In genomic region chr22:31083923-31084810, GRCh38 we compare ENCODE assay signal across 8 cellular contexts. TPM values are rescaled to one million over a fixed set of nuclear protein-coding genes. Genes with fewer than 3 reads are reported as not detected.
DNase-seq lines count a peak whose midpoint lies in the region; ATAC-seq and TF ChIP-seq lines count a peak whose summit lies in the region.

No MANE protein-coding gene starts in this region.

- peak overlapping the region; percentile 91 for H3K4me3 ChIP-seq in GM12865 (ENCODE audit: low read depth, low read length)
- peak overlapping the region; percentile 48 to 68 (median 58) for H3K4me3 ChIP-seq in mammary epithelial cell (replicated peaks in 1 of 3; ENCODE audit: insufficient read depth in 1 of 3, low read depth in 2 of 3, low read length in 3 of 3)
- H3K4me3 ChIP-seq in mesenchymal stem cell (ENCODE audit: insufficient read depth in 1 of 2, low read depth in 1 of 2, low read length in 2 of 2) = peak overlapping the region; percentile 51 to 94
- H3K4me3 ChIP-seq in uterus = peak overlapping the region; percentile 85 to 98

- H3K79me1 ChIP-seq in mesenchymal stem cell (replicated peaks; ENCODE audit: low read length, poor library complexity, severe bottlenecking) = peaks cover 16% of the 10 kb centered on the region

- peak overlapping the region; percentile 59 for H4K8ac ChIP-seq in mesenchymal stem cell (ENCODE audit: low read length)

- no TSS peak for BruUV-seq in mammary epithelial cell (replicated peaks; lab: Mats Ljungman, UMichigan)

- H2BK120ac ChIP-seq in mesenchymal stem cell (ENCODE audit: low read depth, low read length) = no peak overlapping the region

- H3K9ac ChIP-seq in mammary epithelial cell (ENCODE audit: insufficient read depth, low read length) = peak overlapping the region; percentile 71
- peak overlapping the region; percentile 95 for H3K9ac ChIP-seq in mesenchymal stem cell (ENCODE audit: low read length)

- H2BK12ac ChIP-seq in mesenchymal stem cell (ENCODE audit: low read length in 2 of 2) = peak overlapping the region; percentile 11 to 21

- H3K27me3 ChIP-seq in mammary epithelial cell (ENCODE audit: insufficient read depth, low read length) (no peaks in the 10 kb centered on the region), mesenchymal stem cell (ENCODE audit: control insufficient read depth in 1 of 2, insufficient read depth in 1 of 2, low read length in 2 of 2) (no peaks in the 10 kb centered on the region), uterus (no peaks in the 10 kb centered on the region)

- intact Hi-C loops in mammary epithelial cell (cut with micrococcal nuclease) = loop anchor here (1.0 to 10.0 kb wide), 4 partner anchors 49 to 449 kb away; partner anchors contain the start of gene SLC35E4
- intact Hi-C loops in uterus (cut with DNase I; ENCODE audit: low total_unique reads) = loop anchor here (2.0 to 5.0 kb wide), 2 partner anchors 47 to 135 kb away; no protein-coding TSS in a partner anchor

- H4K91ac ChIP-seq in mesenchymal stem cell (ENCODE audit: low read length) = peak overlapping the region; percentile 88

- H3K9me3 ChIP-seq in KOPT-K1 (ENCODE audit: insufficient read depth, low read length, poor library complexity, severe bottlenecking) = no peaks in the 10 kb centered on the region
- H3K9me3 ChIP-seq in mammary epithelial cell (replicated peaks; ENCODE audit: insufficient read depth, low read length) = no peaks in the 10 kb centered on the region
- no peaks in the 10 kb centered on the region for H3K9me3 ChIP-seq in mesenchymal stem cell (ENCODE audit: control insufficient read depth, low read length)
- H3K9me3 ChIP-seq in uterus = no peaks in the 10 kb centered on the region

- CTCF ChIA-PET in mammary epithelial cell (lab: Charles Lee; ENCODE audit: low non-redundant PET) = interaction anchor here (0.5 to 1.7 kb wide), 7 partner anchors 23 to 1173 kb away, joined by 3 to 16 read pairs (median 4); partner anchors contain the start of gene SELENOM

- H3K79me2 ChIP-seq in mammary epithelial cell (ENCODE audit: insufficient read depth, low read length) = peaks cover 81% of the 10 kb centered on the region

- H3K36me3 ChIP-seq in KOPT-K1 (ENCODE audit: insufficient read depth, low read length) = peaks cover 14% of the 10 kb centered on the region; the same call in 1 of the 2 replicates
- peaks cover 17% of the 10 kb centered on the region for H3K36me3 ChIP-seq in mammary epithelial cell (ENCODE audit: insufficient read depth, low read length)
- peaks cover 37 to 46% of the 10 kb centered on the region in 2 experiments for H3K36me3 ChIP-seq in mesenchymal stem cell (ENCODE audit: control insufficient read depth in 1 of 2, insufficient read depth in 2 of 2, low read depth in 1 of 2, low read length in 2 of 2)
- no peaks in the 10 kb centered on the region for H3K36me3 ChIP-seq in uterus

- H3K4me2 ChIP-seq in mammary epithelial cell (ENCODE audit: insufficient read depth, low read depth, low read length) (peak overlapping the region; percentile 96), mesenchymal stem cell (ENCODE audit: low read length, poor library complexity, severe bottlenecking) (peak overlapping the region; percentile 54)

- H3K4me1 ChIP-seq in mammary epithelial cell (ENCODE audit: insufficient read depth, low read length) (peaks cover 50% of the 10 kb centered on the region), mesenchymal stem cell (ENCODE audit: control insufficient read depth, insufficient read depth, low read depth, low read length) (peaks cover 56% of the 10 kb centered on the region), uterus (peaks cover 0 to 4% of the 10 kb centered on the region in 2 donors)

- peaks cover 7% of the 10 kb centered on the region for H4K20me1 ChIP-seq in mammary epithelial cell (ENCODE audit: insufficient read depth, low read length)

- TF ChIP-seq CTCF in GM12865 (IDR thresholded peaks at IDR 0.05; ENCODE audit: insufficient read depth, low read depth, low read length, missing control alignments) = no peak
- no peak for TF ChIP-seq CTCF in mammary epithelial cell (conservative IDR thresholded peaks at IDR 0.05 in 1 of 2, IDR thresholded peaks at IDR 0.05 in 1 of 2; ENCODE audit: extremely low read depth in 1 of 2, insufficient read depth in 1 of 2, low read depth in 1 of 2, low read length in 2 of 2)
- TF ChIP-seq CTCF in uterus (IDR thresholded peaks at IDR 0.05) = no peak

- H3K27ac ChIP-seq in KOPT-K1 (ENCODE audit: low read depth, low read length, poor library complexity, severe bottlenecking) (peak overlapping the region; percentile 72), mammary epithelial cell (ENCODE audit: insufficient read depth, low read depth, low read length) (peak overlapping the region; percentile 56), mesenchymal stem cell (ENCODE audit: low read length, poor library complexity, severe bottlenecking) (peak overlapping the region; percentile 75), uterus (peak overlapping the region; percentile 96 to 98)

- peak overlapping the region; percentile 47 for H2AK5ac ChIP-seq in mesenchymal stem cell (ENCODE audit: low read length, severe bottlenecking)

- in situ Hi-C loops in mammary epithelial cell (cut with MboI; ENCODE audit: low sequenced_read_pairs in 2 of 2) = loop anchor here in 1 of 2 donors (25.0 kb wide), 1 partner anchor 322 kb away; no protein-coding TSS in a partner anchor

- H2BK15ac ChIP-seq in mesenchymal stem cell (ENCODE audit: low read depth, poor library complexity, severe bottlenecking) = no peak overlapping the region

- DNase-seq in GM12865 (ENCODE audit: low read depth) (peak; percentile 31), mammary epithelial cell (no peak), mesenchymal stem cell (no peak), uterus (no peak), T1000 (lab: John Stamatoyannopoulos, UW) (no peak)
- DNase-seq in stimulated activated CD4-positive, alpha-beta T cell treated with anti-CD3 and anti-CD28 coated beads, Interleukin-4, amount 100 ng/mL, for 24 hours = no peak

- H3K4ac ChIP-seq in mesenchymal stem cell (ENCODE audit: low read depth in 1 of 2, low read length in 2 of 2) = peak overlapping the region; percentile 42 to 71

- peak overlapping the region in 1 of 2 experiments; percentile 55 for H3K18ac ChIP-seq in mesenchymal stem cell (ENCODE audit: low read depth in 1 of 2, low read length in 2 of 2)

- TF ChIP-seq POLR2A in uterus (IDR thresholded peaks at IDR 0.05) = no peak

- no peak for ATAC-seq in GM21825 (IDR thresholded peaks at IDR 0.05; ENCODE audit: unreplicated experiment)

- H3K14ac ChIP-seq in mesenchymal stem cell (ENCODE audit: low read length in 2 of 2) = peak overlapping the region in 1 of 2 experiments; percentile 8

- H2AFZ ChIP-seq in mammary epithelial cell (ENCODE audit: low read depth, low read length) = peak overlapping the region; percentile 65
- no peak overlapping the region for H2AFZ ChIP-seq in mesenchymal stem cell (ENCODE audit: low read depth, low read length)

- H3K23ac ChIP-seq in mesenchymal stem cell (ENCODE audit: low read length in 2 of 2) = no peak overlapping the region

- H2BK5ac ChIP-seq in mesenchymal stem cell (ENCODE audit: low read depth, low read length, poor library complexity, severe bottlenecking) = peak overlapping the region; percentile 5

- dilution Hi-C loops in mammary epithelial cell (cut with HindIII; ENCODE audit: low sequenced_read_pairs) = loop anchor here (5.0 kb wide), 1 partner anchor 52 kb away; no protein-coding TSS in a partner anchor

- 7% methylated on average over 12 of the region's 18 CpGs for WGBS in mammary epithelial cell (ENCODE audit: low coverage, missing lambda C conversion rate)
- 37% methylated on average over 18 of the region's 18 CpGs for WGBS in mesenchymal stem cell

RNA-seq across cellular contexts. Expression of gene SMTN, which starts 3.0 kb away (rescaled TPM):
- total RNA-seq in mammary epithelial cell = 100 to 1,000 TPM in 1 of 2 donors, 10 to 100 TPM in 1; 79.9 to 363 TPM
- polyA plus RNA-seq in mammary epithelial cell = 138 TPM
- 148 TPM for polyA minus RNA-seq in mammary epithelial cell
- polyA plus RNA-seq in mesenchymal stem cell (2013, experiment 1 of 2) = 71.2 TPM
- 67.2 TPM for polyA plus RNA-seq in mesenchymal stem cell (2013, experiment 2 of 2)
- 100 to 1,000 TPM; 182 to 647 (median 274) TPM for total RNA-seq in uterus

RNA-seq across cellular contexts. Expression of gene SELENOM, which starts 23.2 kb away (rescaled TPM):
- total RNA-seq in mammary epithelial cell (10 to 100 TPM; 24.6 to 38.7 TPM), uterus (1,000 to 10,000 TPM in 2 of 4 donors, 100 to 1,000 TPM in 1, 10 to 100 TPM in 1; 91.7 to 2,170 (median 948) TPM)
- 21.8 TPM for polyA plus RNA-seq in mammary epithelial cell
- polyA minus RNA-seq in mammary epithelial cell = 4.7 TPM
- polyA plus RNA-seq in mesenchymal stem cell (2013, experiment 1 of 2) = 278 TPM
- 285 TPM for polyA plus RNA-seq in mesenchymal stem cell (2013, experiment 2 of 2)

RNA-seq across cellular contexts. Expression of gene INPP5J, which starts 38.6 kb away (rescaled TPM):
- total RNA-seq in mammary epithelial cell = 1 to 10 TPM in 1 of 2 donors, under 1 TPM in 1; 0.50 to 2.7 TPM
- 0.37 TPM for polyA plus RNA-seq in mammary epithelial cell
- 2.4 TPM for polyA minus RNA-seq in mammary epithelial cell
- polyA plus RNA-seq in mesenchymal stem cell (2013, experiment 1 of 2) = 2.2 TPM
- 2.2 TPM for polyA plus RNA-seq in mesenchymal stem cell (2013, experiment 2 of 2)
- total RNA-seq in uterus = 1 to 10 TPM in 3 of 4 donors, under 1 TPM in 1; 0.59 to 7.9 (median 3.0) TPM

RNA-seq across cellular contexts. Expression of gene PLA2G3, which starts 56.1 kb away (rescaled TPM):
- total RNA-seq in mammary epithelial cell (not detected), uterus (not detected)
- polyA plus RNA-seq in mammary epithelial cell = not detected
- not detected for polyA minus RNA-seq in mammary epithelial cell
- polyA plus RNA-seq in mesenchymal stem cell (2013, experiment 1 of 2) = 1.2 TPM
- 1.2 TPM for polyA plus RNA-seq in mesenchymal stem cell (2013, experiment 2 of 2)
